35 cellular contexts compared by ENCODE assay signal in the genomic region with DNA sequence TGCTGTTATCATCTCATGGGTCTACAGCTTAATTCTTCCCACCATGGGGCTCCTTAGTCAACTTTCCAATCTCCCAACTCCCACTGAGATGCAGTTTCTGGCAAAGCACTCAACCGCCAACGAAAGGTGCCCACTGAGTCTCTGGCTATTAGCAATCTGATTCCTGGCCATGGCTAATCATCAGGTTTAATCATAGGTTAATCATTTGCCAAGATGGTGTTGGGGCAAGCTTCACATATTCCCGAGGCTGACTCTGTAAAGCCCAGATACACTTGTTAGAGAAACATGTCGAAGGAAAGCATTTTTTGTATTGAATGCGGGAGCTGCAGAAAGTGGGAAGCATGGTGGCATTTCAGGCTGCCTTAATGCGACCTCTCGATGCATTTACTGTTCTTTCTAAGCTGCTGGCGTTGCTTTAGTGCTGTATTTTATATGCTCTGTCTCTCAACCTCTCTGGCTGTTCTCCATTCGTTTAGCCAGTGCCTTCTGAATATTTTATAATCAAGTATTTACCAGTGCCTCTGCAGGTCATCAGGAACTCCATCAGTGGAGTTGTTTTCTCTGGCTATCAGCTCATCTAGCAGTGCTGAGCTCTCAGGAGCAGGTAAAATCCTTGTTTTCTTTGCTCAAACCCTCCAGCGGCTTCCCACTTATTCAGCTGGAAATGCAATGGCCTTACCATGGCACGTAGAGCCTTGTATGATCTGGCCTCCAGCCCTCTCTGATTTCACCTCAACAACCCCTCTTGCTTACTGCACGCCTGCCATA.
"Had no signal": no experiment of that assay in that cellular context is flagged by ENCODE, and none has a peak within 500 bp of the region (broad histone marks: within the 10 kb centered on the region; RNA-seq: fewer than 3 reads in every experiment).

No MANE protein-coding gene starts in this region.

- H3K27ac ChIP-seq: adrenal gland, body of pancreas, breast epithelium, Peyer's patch, SJSA1 had no signal

- H3K36me3 ChIP-seq: adrenal gland, breast epithelium, Peyer's patch, SJSA1 had no signal

- H3K4me2 ChIP-seq: SK-N-SH had no signal

- DNase-seq: activated CD4-positive, alpha-beta T cell treated with anti-CD3 and anti-CD28 coated beads for 36 hours; activated CD4-positive, alpha-beta T cell treated with anti-CD3 and anti-CD28 coated beads, Interleukin-2, amount 10 ng/mL, durations not matched to agents 7 days and 5 days; activated CD4-positive, alpha-beta T cell treated with anti-CD3 and anti-CD28 coated beads, Interleukin-2, amount 50 U/mL, for 48 hours; activated CD8-positive, alpha-beta T cell treated with anti-CD3 and anti-CD28 coated beads, Interleukin-2, amount 10 ng/mL, durations not matched to agents 7 days and 5 days; activated gamma-delta T cell treated with Interleukin-2 at 50 U/mL for 16 hours; activated naive CD4-positive, alpha-beta T cell treated with anti-CD3 and anti-CD28 coated beads for 36 hours; activated T-cell treated with anti-CD3 and anti-CD28 coated beads, Interleukin-2, amount 50 U/mL, for 24 hours; adrenal gland; body of pancreas; NCI-H1048; NCI-H1105 treated with DMSO at 0.1 percent for 48 hours; NCI-H1436; NCI-H187; NCI-H2029 treated with DMSO at 0.1 percent for 48 hours; NCI-H2107; NCI-H2171; NCI-H510A; NCI-H526; NCI-H748 treated with DMSO at 0.1 percent for 48 hours; NK-92 treated with Interleukin-12 subunit alpha and Interleukin-12 subunit beta, amount 100 ng/mL, for 24 hours; PC-3; Peyer's patch; RPMI8226; SHP77 treated with DMSO at 0.1 percent for 48 hours; SK-N-SH had no signal

- H3K9me3 Mint-ChIP-seq: activated CD4-positive, alpha-beta T cell treated with anti-CD3 and anti-CD28 coated beads, Interleukin-2, amount 10 ng/mL, durations not matched to agents 7 days and 5 days; activated naive CD4-positive, alpha-beta T cell treated with anti-CD3 and anti-CD28 coated beads for 36 hours; activated naive CD4-positive, alpha-beta T cell treated with anti-CD3 and anti-CD28 coated beads, Interleukin-2, amount 50 U/mL, for 72 hours; activated T-cell treated with anti-CD3 and anti-CD28 coated beads, Interleukin-2, amount 50 U/mL, for 24 hours; activated T-helper 2 cell treated with anti-CD3 and anti-CD28 coated beads, Interferon-gamma antibody, Interleukin-2, Interleukin-4, amounts not matched to agents 10 μg/mL and 5 μg/mL and 100 μg/mL, durations not matched to agents 14 hours and 24 hours and 36 hours; T-helper 1 cell treated with Interleukin-12 subunit alpha and Interleukin-12 subunit beta and Interleukin-4 antibody, amounts not matched to agents 30 μg/mL and 1 μg/mL, for 36 hours; T-helper 2 cell treated with Interferon-gamma antibody and Interleukin-4, amounts not matched to agents 5 μg/mL and 100 μg/mL, for 36 hours had no signal

- H3K9me3 ChIP-seq: adrenal gland, body of pancreas, breast epithelium, Peyer's patch, SJSA1, SK-N-SH had no signal

- H3K4me1 ChIP-seq: adrenal gland, breast epithelium, SJSA1 had no signal

- H3K9ac ChIP-seq: SK-N-SH had no signal

- H3K4me1 Mint-ChIP-seq: activated CD4-positive, alpha-beta T cell treated with anti-CD3 and anti-CD28 coated beads for 36 hours; activated CD4-positive, alpha-beta T cell treated with anti-CD3 and anti-CD28 coated beads, Interleukin-2, amount 10 ng/mL, durations not matched to agents 7 days and 5 days had no signal

- FAIRE-seq: astrocyte, TTC549 had no signal

- ATAC-seq: activated CD4-positive, alpha-beta T cell treated with anti-CD3 and anti-CD28 coated beads for 36 hours; activated CD4-positive, CD25-positive, alpha-beta regulatory T cell treated with anti-CD3 and anti-CD28 coated beads, Interleukin-2, amount 50 U/mL, for 24 hours; activated CD8-positive, alpha-beta T cell treated with anti-CD3 and anti-CD28 coated beads, Interleukin-2, amount 10 ng/mL, durations not matched to agents 7 days and 5 days; activated naive CD4-positive, alpha-beta T cell treated with anti-CD3 and anti-CD28 coated beads, Interleukin-2, amount 50 U/mL, for 72 hours; body of pancreas; PC-3; WTC11 had no signal

- H3K27me3 ChIP-seq: adrenal gland, body of pancreas, breast epithelium, Peyer's patch, SJSA1 had no signal

- H3K4me3 ChIP-seq: adrenal gland, body of pancreas, breast epithelium, Peyer's patch, SJSA1 had no signal

- H3K27ac Mint-ChIP-seq: activated CD4-positive, alpha-beta T cell treated with anti-CD3 and anti-CD28 coated beads for 36 hours; activated CD4-positive, alpha-beta T cell treated with anti-CD3 and anti-CD28 coated beads, Interleukin-2, amount 10 ng/mL, durations not matched to agents 7 days and 5 days; activated CD8-positive, alpha-beta T cell treated with anti-CD3 and anti-CD28 coated beads, Interleukin-2, amount 10 ng/mL, durations not matched to agents 7 days and 5 days; activated naive CD4-positive, alpha-beta T cell treated with anti-CD3 and anti-CD28 coated beads for 36 hours; activated naive CD4-positive, alpha-beta T cell treated with anti-CD3 and anti-CD28 coated beads, Interleukin-2, amount 50 U/mL, for 72 hours; activated T-cell treated with anti-CD3 and anti-CD28 coated beads, Interleukin-2, amount 50 U/mL, for 24 hours; activated T-helper 2 cell treated with anti-CD3 and anti-CD28 coated beads, Interferon-gamma antibody, Interleukin-2, Interleukin-4, amounts not matched to agents 10 μg/mL and 5 μg/mL and 100 μg/mL, durations not matched to agents 14 hours and 24 hours and 36 hours; T-helper 1 cell treated with Interleukin-12 subunit alpha and Interleukin-12 subunit beta and Interleukin-4 antibody, amounts not matched to agents 30 μg/mL and 1 μg/mL, for 36 hours; T-helper 2 cell treated with Interferon-gamma antibody and Interleukin-4, amounts not matched to agents 5 μg/mL and 100 μg/mL, for 36 hours; WTC11 had no signal

- H3K9me2 ChIP-seq: SK-N-SH had no signal

- H3K36me3 Mint-ChIP-seq: activated naive CD4-positive, alpha-beta T cell treated with anti-CD3 and anti-CD28 coated beads, Interleukin-2, amount 50 U/mL, for 72 hours; WTC11 had no signal

- H3K4me3 Mint-ChIP-seq: activated CD4-positive, alpha-beta T cell treated with anti-CD3 and anti-CD28 coated beads for 36 hours; activated CD4-positive, alpha-beta T cell treated with anti-CD3 and anti-CD28 coated beads, Interleukin-2, amount 10 ng/mL, durations not matched to agents 7 days and 5 days; activated CD8-positive, alpha-beta T cell treated with anti-CD3 and anti-CD28 coated beads, Interleukin-2, amount 10 ng/mL, durations not matched to agents 7 days and 5 days; activated naive CD4-positive, alpha-beta T cell treated with anti-CD3 and anti-CD28 coated beads for 36 hours; activated T-cell treated with anti-CD3 and anti-CD28 coated beads, Interleukin-2, amount 50 U/mL, for 24 hours; T-helper 1 cell treated with Interleukin-12 subunit alpha and Interleukin-12 subunit beta and Interleukin-4 antibody, amounts not matched to agents 30 μg/mL and 1 μg/mL, for 36 hours; T-helper 2 cell treated with Interferon-gamma antibody and Interleukin-4, amounts not matched to agents 5 μg/mL and 100 μg/mL, for 36 hours; WTC11 had no signal
